In the genomic region with DNA sequence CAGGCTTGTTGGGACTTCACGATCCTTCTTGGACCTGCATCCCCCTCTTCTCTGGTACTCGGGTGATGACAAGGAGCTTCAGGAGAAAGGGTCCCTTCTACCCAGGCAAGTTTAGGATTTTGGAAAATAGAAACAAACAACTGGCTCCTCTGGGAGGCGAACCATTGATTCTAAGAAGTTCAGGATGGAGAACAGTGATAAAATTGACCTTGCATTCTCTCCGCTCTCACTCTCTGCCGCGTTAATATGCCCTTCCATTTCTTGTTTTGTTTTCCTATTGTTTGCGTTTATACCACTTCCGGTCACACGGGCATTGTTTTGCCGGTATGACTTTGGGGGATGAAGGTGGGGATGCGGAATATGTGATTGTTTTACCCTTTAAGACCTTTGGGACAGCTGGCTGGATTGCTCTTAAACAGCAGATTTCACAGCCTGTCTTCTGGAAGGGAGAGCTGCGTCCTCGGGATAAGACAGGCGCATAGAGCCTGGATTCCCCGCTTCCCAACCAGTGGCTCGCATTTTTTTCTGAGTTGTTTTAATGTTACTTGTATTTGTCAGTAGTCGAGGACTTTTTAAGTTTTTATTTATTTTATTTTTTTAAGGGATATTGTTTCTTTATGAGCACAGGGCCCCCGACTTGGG, we compare ENCODE assay signal across 8 cellular contexts.
DNase-seq lines count a peak whose midpoint lies in the region; ATAC-seq, FAIRE-seq and TF ChIP-seq lines count a peak whose summit lies in the region.

No MANE protein-coding gene starts in this region.

- no peak for ATAC-seq in HG02884 (IDR thresholded peaks at IDR 0.05; ENCODE audit: unreplicated experiment)

- intact Hi-C loops in sigmoid colon (cut with DNase I): no loop called here

- H3K36me3 ChIP-seq in esophagus (ENCODE audit: control insufficient read depth in 2 of 2, insufficient read depth in 2 of 2, low read length in 1 of 2) (no peaks in the 10 kb centered on the region), sigmoid colon (no peaks in the 10 kb centered on the region)

- DNase-seq in GM18507 (ENCODE audit: extremely low spot score, insufficient read length, low read depth) (no peak), OCI-M1 (lab: John Stamatoyannopoulos, UW) (peak; percentile 65), sigmoid colon (no peak), NCI-H1092 (lab: John Stamatoyannopoulos, UW) (no peak), SK-N-DZ (ENCODE audit: low spot score) (no peak), cerebellar cortex (ENCODE audit: low spot score) (no peak)

- H3K27ac ChIP-seq in esophagus (ENCODE audit: low read depth in 2 of 2, low read length in 1 of 2): no peak overlapping the region
- no peak overlapping the region for H3K27ac ChIP-seq in sigmoid colon

- TF ChIP-seq EP300 in sigmoid colon (IDR thresholded peaks at IDR 0.05): no peak

- peak overlapping the region; percentile 26 to 57 for H3K4me3 ChIP-seq in esophagus (ENCODE audit: low read depth in 1 of 2, low read length in 2 of 2)
- peak overlapping the region in 3 of 4 donors; percentile 15 to 31 (median 19) for H3K4me3 ChIP-seq in sigmoid colon

- FAIRE-seq in GM18507 (lab: Jason Lieb, UNC): peak; percentile 15

- TF ChIP-seq POLR2A in sigmoid colon (IDR thresholded peaks at IDR 0.05): no peak

- 5 to 6% methylated on average over 18 of the region's 18 CpGs for WGBS in esophagus, 2 donors
- WGBS in sigmoid colon, 2 donors: 3 to 5% methylated on average over 18 of the region's 18 CpGs

- H3K9me3 ChIP-seq in esophagus (ENCODE audit: control insufficient read depth in 2 of 2, insufficient read depth in 1 of 2, low read depth in 1 of 2, low read length in 1 of 2): no peaks in the 10 kb centered on the region
- no peaks in the 10 kb centered on the region for H3K9me3 ChIP-seq in sigmoid colon

- no peaks in the 10 kb centered on the region for H3K27me3 ChIP-seq in esophagus (ENCODE audit: control insufficient read depth in 1 of 2, insufficient read depth in 2 of 2, low read length in 2 of 2)
- peaks cover 0 to 86% (median 28%) of the 10 kb centered on the region in 3 donors for H3K27me3 ChIP-seq in sigmoid colon

- no peak for TF ChIP-seq CTCF in sigmoid colon (IDR thresholded peaks at IDR 0.05)

- H3K4me1 ChIP-seq in esophagus (ENCODE audit: control insufficient read depth in 2 of 2, insufficient read depth in 2 of 2, low read length in 1 of 2) (no peaks in the 10 kb centered on the region), sigmoid colon (peaks cover 0 to 12% (median 5%) of the 10 kb centered on the region in 4 donors)
